Comparison of ENCODE assay signal across 1 cellular context in genomic region chr16:79269211-79269863, GRCh38.
TF ChIP-seq lines count a peak whose summit lies in the region.

No MANE protein-coding gene starts in this region.

TF ChIP-seq in GM12878, 131 proteins besides CTCF, POLR2A, EP300 and RAD21 (continued from another document and continues in another):
- TF ChIP-seq ATF2 (IDR thresholded peaks at IDR 0.05; ENCODE audit: low read length) (peak; percentile 74), HDAC6 (IDR thresholded peaks at IDR 0.05; ENCODE audit: unreplicated experiment) (no peak), HSF1 (IDR thresholded peaks at IDR 0.05; ENCODE audit: low read depth, low read length) (no peak), ZNF217 (IDR thresholded peaks at IDR 0.05) (no peak), EZH2 (IDR thresholded peaks at IDR 0.05; ENCODE audit: borderline replicate concordance, control insufficient read depth, low read depth, low read length) (no peak), EED (IDR thresholded peaks at IDR 0.05; ENCODE audit: low read depth) (0 out of 2 replicates have a peak, but pooled peaks have one; percentile 20), SPI1 (IDR thresholded peaks at IDR 0.05; ENCODE audit: borderline replicate concordance, insufficient read depth, low read depth, low read length) (peak; percentile 25; the same call in 1 of the 2 replicates), NFIC (IDR thresholded peaks at IDR 0.05; ENCODE audit: low read depth, low read length) (peak; percentile 53), YY1 (IDR thresholded peaks at IDR 0.05; ENCODE audit: low read depth, low read length) (peak; percentile 39; the same call in 1 of the 2 replicates), SP1 (IDR thresholded peaks at IDR 0.05; ENCODE audit: low read depth, low read length) (no peak), NFYA (IDR thresholded peaks at IDR 0.05; ENCODE audit: borderline replicate concordance, low read depth, low read length) (no peak), BCLAF1 (IDR thresholded peaks at IDR 0.05) (no peak), TCF7 (IDR thresholded peaks at IDR 0.05; ENCODE audit: borderline replicate concordance) (peak; percentile 63; the same call in 1 of the 2 replicates), BCL11A (IDR thresholded peaks at IDR 0.05; ENCODE audit: low read depth, low read length) (peak; percentile 69), CHD1 (IDR thresholded peaks at IDR 0.05; ENCODE audit: low read depth, low read length) (no peak), ETV6 (conservative IDR thresholded peaks at IDR 0.05 in 1 of 2, IDR thresholded peaks at IDR 0.05 in 1 of 2; ENCODE audit: borderline replicate concordance in 1 of 2, low read depth in 1 of 2) (peak in 1 of 2 experiments; percentile 80; a peak in 2 of 4 replicates), E2F4 (IDR thresholded peaks at IDR 0.05; ENCODE audit: low read depth, low read length) (no peak), SIX5 (IDR thresholded peaks at IDR 0.05; ENCODE audit: low read depth, low read length, severe bottlenecking) (no peak), JUNB (IDR thresholded peaks at IDR 0.05) (peak; percentile 76), NKRF (conservative IDR thresholded peaks at IDR 0.05) (no peak), TCF3 (IDR thresholded peaks at IDR 0.05; ENCODE audit: borderline replicate concordance, insufficient read depth, low read depth, low read length) (no peak), GABPA (IDR thresholded peaks at IDR 0.05; ENCODE audit: low read depth) (no peak), IRF4 (IDR thresholded peaks at IDR 0.05; ENCODE audit: low read depth, low read length) (peak; percentile 86), MEF2B (IDR thresholded peaks at IDR 0.05; ENCODE audit: partially characterized antibody, poor library complexity, severe bottlenecking) (no peak), SMC3 (IDR thresholded peaks at IDR 0.05; ENCODE audit: borderline replicate concordance, low read length) (no peak), RUNX3 (IDR thresholded peaks at IDR 0.05; ENCODE audit: low read length) (peak; percentile 78), FOXM1 (IDR thresholded peaks at IDR 0.05; ENCODE audit: low read depth, low read length) (0 out of 2 replicates have a peak, but pooled peaks have one; percentile 21), POLR2AphosphoS5 (IDR thresholded peaks at IDR 0.05; ENCODE audit: low read length) (no peak), HCFC1 (IDR thresholded peaks at IDR 0.05; ENCODE audit: low read length) (no peak), PML (IDR thresholded peaks at IDR 0.05; ENCODE audit: low read length) (no peak), TARDBP (IDR thresholded peaks at IDR 0.05; ENCODE audit: borderline replicate concordance) (no peak), CBX5 (IDR thresholded peaks at IDR 0.05; ENCODE audit: low read depth) (0 out of 2 replicates have a peak, but pooled peaks have one; percentile 50), ELK1 (IDR thresholded peaks at IDR 0.05; ENCODE audit: low read depth, low read length) (no peak), WRNIP1 (IDR thresholded peaks at IDR 0.05; ENCODE audit: borderline replicate concordance, low read depth, low read length) (no peak), POU2F2 (IDR thresholded peaks at IDR 0.05; ENCODE audit: borderline replicate concordance, low read depth, low read length) (peak; percentile 94; the same call in 2 of the 3 replicates), ZNF384 (IDR thresholded peaks at IDR 0.05; ENCODE audit: borderline replicate concordance, low read depth, low read length) (peak; percentile 32; the same call in 1 of the 2 replicates), MXI1 (IDR thresholded peaks at IDR 0.05; ENCODE audit: low read depth, low read length) (no peak), SUPT20H (IDR thresholded peaks at IDR 0.05; ENCODE audit: borderline replicate concordance, control insufficient read depth, low read depth, low read length) (no peak), E4F1 (IDR thresholded peaks at IDR 0.05; ENCODE audit: borderline replicate concordance, partially characterized antibody) (no peak), BHLHE40 (IDR thresholded peaks at IDR 0.05; ENCODE audit: borderline replicate concordance in 1 of 2, low read depth in 2 of 2, low read length in 1 of 2) (peak in 1 of 2 experiments; percentile 53; a peak in 2 of 4 replicates), ATF7 (IDR thresholded peaks at IDR 0.05; ENCODE audit: low read depth) (no peak)
- TF ChIP-seq, protein P1, sequence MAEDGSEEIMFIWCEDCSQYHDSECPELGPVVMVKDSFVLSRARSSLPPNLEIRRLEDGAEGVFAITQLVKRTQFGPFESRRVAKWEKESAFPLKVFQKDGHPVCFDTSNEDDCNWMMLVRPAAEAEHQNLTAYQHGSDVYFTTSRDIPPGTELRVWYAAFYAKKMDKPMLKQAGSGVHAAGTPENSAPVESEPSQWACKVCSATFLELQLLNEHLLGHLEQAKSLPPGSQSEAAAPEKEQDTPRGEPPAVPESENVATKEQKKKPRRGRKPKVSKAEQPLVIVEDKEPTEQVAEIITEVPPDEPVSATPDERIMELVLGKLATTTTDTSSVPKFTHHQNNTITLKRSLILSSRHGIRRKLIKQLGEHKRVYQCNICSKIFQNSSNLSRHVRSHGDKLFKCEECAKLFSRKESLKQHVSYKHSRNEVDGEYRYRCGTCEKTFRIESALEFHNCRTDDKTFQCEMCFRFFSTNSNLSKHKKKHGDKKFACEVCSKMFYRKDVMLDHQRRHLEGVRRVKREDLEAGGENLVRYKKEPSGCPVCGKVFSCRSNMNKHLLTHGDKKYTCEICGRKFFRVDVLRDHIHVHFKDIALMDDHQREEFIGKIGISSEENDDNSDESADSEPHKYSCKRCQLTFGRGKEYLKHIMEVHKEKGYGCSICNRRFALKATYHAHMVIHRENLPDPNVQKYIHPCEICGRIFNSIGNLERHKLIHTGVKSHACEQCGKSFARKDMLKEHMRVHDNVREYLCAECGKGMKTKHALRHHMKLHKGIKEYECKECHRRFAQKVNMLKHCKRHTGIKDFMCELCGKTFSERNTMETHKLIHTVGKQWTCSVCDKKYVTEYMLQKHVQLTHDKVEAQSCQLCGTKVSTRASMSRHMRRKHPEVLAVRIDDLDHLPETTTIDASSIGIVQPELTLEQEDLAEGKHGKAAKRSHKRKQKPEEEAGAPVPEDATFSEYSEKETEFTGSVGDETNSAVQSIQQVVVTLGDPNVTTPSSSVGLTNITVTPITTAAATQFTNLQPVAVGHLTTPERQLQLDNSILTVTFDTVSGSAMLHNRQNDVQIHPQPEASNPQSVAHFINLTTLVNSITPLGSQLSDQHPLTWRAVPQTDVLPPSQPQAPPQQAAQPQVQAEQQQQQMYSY (CRISPR knock-in tag; IDR thresholded peaks at IDR 0.05) = no peak
- TF ChIP-seq, protein P2, sequence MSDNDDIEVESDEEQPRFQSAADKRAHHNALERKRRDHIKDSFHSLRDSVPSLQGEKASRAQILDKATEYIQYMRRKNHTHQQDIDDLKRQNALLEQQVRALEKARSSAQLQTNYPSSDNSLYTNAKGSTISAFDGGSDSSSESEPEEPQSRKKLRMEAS (IDR thresholded peaks at IDR 0.05; ENCODE audit: low read depth, low read length) = no peak
- TF ChIP-seq, protein P3, sequence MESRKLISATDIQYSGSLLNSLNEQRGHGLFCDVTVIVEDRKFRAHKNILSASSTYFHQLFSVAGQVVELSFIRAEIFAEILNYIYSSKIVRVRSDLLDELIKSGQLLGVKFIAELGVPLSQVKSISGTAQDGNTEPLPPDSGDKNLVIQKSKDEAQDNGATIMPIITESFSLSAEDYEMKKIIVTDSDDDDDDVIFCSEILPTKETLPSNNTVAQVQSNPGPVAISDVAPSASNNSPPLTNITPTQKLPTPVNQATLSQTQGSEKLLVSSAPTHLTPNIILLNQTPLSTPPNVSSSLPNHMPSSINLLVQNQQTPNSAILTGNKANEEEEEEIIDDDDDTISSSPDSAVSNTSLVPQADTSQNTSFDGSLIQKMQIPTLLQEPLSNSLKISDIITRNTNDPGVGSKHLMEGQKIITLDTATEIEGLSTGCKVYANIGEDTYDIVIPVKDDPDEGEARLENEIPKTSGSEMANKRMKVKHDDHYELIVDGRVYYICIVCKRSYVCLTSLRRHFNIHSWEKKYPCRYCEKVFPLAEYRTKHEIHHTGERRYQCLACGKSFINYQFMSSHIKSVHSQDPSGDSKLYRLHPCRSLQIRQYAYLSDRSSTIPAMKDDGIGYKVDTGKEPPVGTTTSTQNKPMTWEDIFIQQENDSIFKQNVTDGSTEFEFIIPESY (IDR thresholded peaks at IDR 0.05) = no peak
